ENCODE assay signal across 9 cellular contexts in the genomic region with DNA sequence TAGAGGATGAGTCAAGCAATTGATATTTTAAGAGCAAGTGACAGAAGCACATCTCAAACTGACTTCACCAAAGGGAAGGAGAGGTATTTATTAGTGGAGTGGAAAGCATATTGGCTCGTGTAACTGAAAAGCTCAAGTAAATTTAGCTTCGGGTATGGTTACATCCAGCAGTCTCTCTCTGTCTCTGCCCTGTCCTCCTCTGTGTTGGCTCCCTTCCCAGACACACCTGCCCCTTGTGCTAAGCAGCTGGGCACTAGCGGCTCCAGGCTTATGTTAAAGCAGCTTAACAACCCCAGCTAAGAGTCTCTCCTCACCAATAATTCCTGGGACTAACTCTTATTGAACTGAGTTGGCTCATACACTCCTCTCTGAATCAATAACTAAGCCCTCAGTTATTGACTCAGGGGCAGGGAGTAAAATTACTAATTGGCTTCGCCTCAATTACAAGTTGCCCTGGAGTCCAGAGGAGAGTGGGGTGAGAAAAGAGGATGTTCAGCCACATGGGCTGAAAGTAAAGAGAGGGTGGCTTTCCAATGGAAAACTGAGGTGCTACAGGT. TPM values are rescaled to one million over a fixed set of nuclear protein-coding genes. Genes with fewer than 3 reads are reported as not detected.
A peak's percentile ranks its signal among the peaks of the same experiment; 100 is the strongest.
DNase-seq lines count a peak whose midpoint lies in the region; ATAC-seq lines count a peak whose summit lies in the region.
"Had no signal": no experiment of that assay in that cellular context is flagged by ENCODE, and none has a peak within 500 bp of the region (broad histone marks: within the 10 kb centered on the region; RNA-seq: fewer than 3 reads in every experiment).

No MANE protein-coding gene starts in this region.

- H3K4me2 ChIP-seq in trophoblast cell (ENCODE audit: low read length), result no peak overlapping the region

- H3K27ac Mint-ChIP-seq in natural killer cell treated with Interleukin-12 subunit alpha and Interleukin-12 subunit beta and Interleukin-15 and Interleukin-18, amount 100 ng/mL, for 72 hours, result no peak overlapping the region

- no peaks in the 10 kb centered on the region for H3K27me3 ChIP-seq in trophoblast cell (ENCODE audit: insufficient read depth, low read length)

- no peak overlapping the region for H3K4me3 Mint-ChIP-seq in natural killer cell treated with Interleukin-12 subunit alpha and Interleukin-12 subunit beta and Interleukin-15 and Interleukin-18, amount 100 ng/mL, for 72 hours

- H4K8ac ChIP-seq in trophoblast cell (ENCODE audit: low read depth, low read length), result no peak overlapping the region

- no peak overlapping the region for H2AFZ ChIP-seq in trophoblast cell (ENCODE audit: insufficient read depth, low read length, poor library complexity)

- H3K9me3 Mint-ChIP-seq in natural killer cell treated with Interleukin-12 subunit alpha and Interleukin-12 subunit beta and Interleukin-15 and Interleukin-18, amount 100 ng/mL, for 72 hours, result no peaks in the 10 kb centered on the region

- no peaks in the 10 kb centered on the region for H3K36me3 Mint-ChIP-seq in natural killer cell treated with Interleukin-12 subunit alpha and Interleukin-12 subunit beta and Interleukin-15 and Interleukin-18, amount 100 ng/mL, for 72 hours

- peaks cover 12% of the 10 kb centered on the region for H3K79me1 ChIP-seq in trophoblast cell (ENCODE audit: low read length)

- peak overlapping the region; percentile 61 for H2BK12ac ChIP-seq in trophoblast cell (ENCODE audit: low read length)

- H3K4me1 ChIP-seq in trophoblast cell (ENCODE audit: control insufficient read depth in 1 of 2, insufficient read depth in 2 of 2, low read length in 2 of 2), result peaks cover 0 to 9% of the 10 kb centered on the region in 2 experiments

- H4K12ac ChIP-seq in trophoblast cell (ENCODE audit: low read depth, low read length), result no peak overlapping the region

- peaks cover 1% of the 10 kb centered on the region for H3K9me3 ChIP-seq in trophoblast cell (ENCODE audit: insufficient read depth, low read depth, low read length)

- ATAC-seq in GM19023 (IDR thresholded peaks at IDR 0.05; ENCODE audit: unreplicated experiment) (peak; percentile 33), HG03025 (IDR thresholded peaks at IDR 0.05; ENCODE audit: low FRiP score, unreplicated experiment) (peak; percentile 17), GM21381 (IDR thresholded peaks at IDR 0.05; ENCODE audit: unreplicated experiment) (no peak)
- no peak for ATAC-seq in natural killer cell treated with Interleukin-12 subunit alpha and Interleukin-12 subunit beta and Interleukin-15 and Interleukin-18, amount 100 ng/mL, for 72 hours

- peak overlapping the region; percentile 62 for H2AK5ac ChIP-seq in trophoblast cell (ENCODE audit: low read length)

- H3K4ac ChIP-seq in trophoblast cell (ENCODE audit: low read depth, low read length), result no peak overlapping the region

- no peak overlapping the region for H3K9ac ChIP-seq in trophoblast cell (ENCODE audit: low read length)

- peak overlapping the region; percentile 65 for H3K14ac ChIP-seq in trophoblast cell (ENCODE audit: low read length)

- peaks cover 17% of the 10 kb centered on the region in 2 donors for H3K4me1 Mint-ChIP-seq in natural killer cell treated with Interleukin-12 subunit alpha and Interleukin-12 subunit beta and Interleukin-15 and Interleukin-18, amount 100 ng/mL, for 72 hours (ENCODE audit: low read depth in 2 of 2)

- H3K18ac ChIP-seq in trophoblast cell (ENCODE audit: low read length), result peak overlapping the region; percentile 62

- H3K79me2 ChIP-seq in trophoblast cell (ENCODE audit: control insufficient read depth, insufficient read depth, low read length, poor library complexity), result peaks cover 2% of the 10 kb centered on the region

- no peak overlapping the region for H3K23ac ChIP-seq in trophoblast cell (ENCODE audit: low read length)

- no peaks in the 10 kb centered on the region for H3K36me3 ChIP-seq in trophoblast cell (ENCODE audit: control insufficient read depth in 1 of 2, insufficient read depth in 2 of 2, low read length in 2 of 2)

- no peak overlapping the region for H3K4me3 ChIP-seq in trophoblast cell (ENCODE audit: low read depth, low read length)

- H4K91ac ChIP-seq in trophoblast cell (ENCODE audit: low read depth, low read length), result peak overlapping the region; percentile 48

- H2BK120ac ChIP-seq in trophoblast cell (ENCODE audit: insufficient read depth, low read length, poor library complexity), result peak overlapping the region; percentile 88

- no peaks in the 10 kb centered on the region for H3K27me3 Mint-ChIP-seq in natural killer cell treated with Interleukin-12 subunit alpha and Interleukin-12 subunit beta and Interleukin-15 and Interleukin-18, amount 100 ng/mL, for 72 hours

- WGBS in trophoblast cell (ENCODE audit: extremely low coverage, insufficient coverage, insufficient read length), result no CpG with 5 or more reads among the region's 4 CpGs

- no peak overlapping the region for H3K27ac ChIP-seq in trophoblast cell (ENCODE audit: low read depth, low read length)

- peak overlapping the region; percentile 38 for H2BK5ac ChIP-seq in trophoblast cell (ENCODE audit: low read depth, low read length, poor library complexity)

- peak; percentile 61 for DNase-seq in NCI-H345 treated with DMSO at 0.1 percent for 48 hours (lab: John Stamatoyannopoulos, UW; ENCODE audit: unreplicated experiment)
- no peak for DNase-seq in trophoblast cell
- no peak for DNase-seq in HT-29 (ENCODE audit: low spot score)
- DNase-seq in AG20443 (ENCODE audit: low spot score), result no peak
- DNase-seq in natural killer cell treated with Interleukin-12 subunit alpha and Interleukin-12 subunit beta and Interleukin-15 and Interleukin-18, amount 100 ng/mL, for 72 hours (ENCODE audit: low spot score), result no peak
- DNase-seq: KBM-7 had no signal

RNA-seq across cellular contexts. Expression of gene SH3BP5, which starts 12.7 kb away (rescaled TPM):
- 163 and 169 TPM in 2 replicates for polyA plus RNA-seq in trophoblast cell (2013)
- 0.99 and 1.5 TPM in 2 replicates for total RNA-seq in HT-29 (2014; rRNA removed; shearing (Covaris generic))
- total RNA-seq in natural killer cell treated with Interleukin-12 subunit alpha and Interleukin-12 subunit beta and Interleukin-15 and Interleukin-18, amount 100 ng/mL, for 72 hours, result 100 to 1,000 TPM in 1 of 2 donors, 10 to 100 TPM in 1; 58.5 to 165 TPM

Comparison
In these comparisons a context has a peak if more than half of its experiments do, and no peak if none do; other contexts are left out.
1. ATAC-seq: peak in GM19023 (single experiment) and HG03025 (single experiment); none in natural killer cell treated with Interleukin-12 subunit alpha and Interleukin-12 subunit beta and Interleukin-15 and Interleukin-18, amount 100 ng/mL, for 72 hours (0 of 2) and GM21381 (single experiment).
2. RNA of gene SH3BP5, which starts 12.7 kb away (total RNA-seq): 58.5 to 165 TPM in natural killer cell treated with Interleukin-12 subunit alpha and Interleukin-12 subunit beta and Interleukin-15 and Interleukin-18, amount 100 ng/mL, for 72 hours; 0.99 to 1.5 TPM in HT-29; every median in the first group is over 10 times any median in the second.